1 cellular context compared by ENCODE assay signal in the genomic region with DNA sequence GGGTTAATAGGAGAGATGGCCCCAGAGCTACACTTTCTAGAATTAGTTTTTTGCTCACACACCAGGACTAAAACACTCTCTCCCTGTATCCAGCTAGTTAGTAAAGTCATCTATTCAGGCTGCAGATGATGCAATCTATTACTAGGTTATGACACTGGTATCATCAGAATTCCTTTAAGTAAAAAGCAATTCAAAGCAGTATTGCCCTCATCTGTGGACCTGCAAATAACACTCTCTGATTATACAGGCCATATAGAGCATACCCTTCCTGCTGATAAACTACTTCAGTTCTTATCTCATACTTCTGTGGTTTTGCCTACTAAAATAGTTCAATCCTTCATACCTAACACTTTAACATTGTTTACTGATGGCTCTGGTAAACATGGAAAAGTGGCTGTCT.
TF ChIP-seq lines count a peak whose summit lies in the region.

No MANE protein-coding gene starts in this region.

TF ChIP-seq in K562, 482 proteins besides CTCF, POLR2A, EP300 and RAD21 (continued from another document and continues in another):
- TF ChIP-seq, protein P1, sequence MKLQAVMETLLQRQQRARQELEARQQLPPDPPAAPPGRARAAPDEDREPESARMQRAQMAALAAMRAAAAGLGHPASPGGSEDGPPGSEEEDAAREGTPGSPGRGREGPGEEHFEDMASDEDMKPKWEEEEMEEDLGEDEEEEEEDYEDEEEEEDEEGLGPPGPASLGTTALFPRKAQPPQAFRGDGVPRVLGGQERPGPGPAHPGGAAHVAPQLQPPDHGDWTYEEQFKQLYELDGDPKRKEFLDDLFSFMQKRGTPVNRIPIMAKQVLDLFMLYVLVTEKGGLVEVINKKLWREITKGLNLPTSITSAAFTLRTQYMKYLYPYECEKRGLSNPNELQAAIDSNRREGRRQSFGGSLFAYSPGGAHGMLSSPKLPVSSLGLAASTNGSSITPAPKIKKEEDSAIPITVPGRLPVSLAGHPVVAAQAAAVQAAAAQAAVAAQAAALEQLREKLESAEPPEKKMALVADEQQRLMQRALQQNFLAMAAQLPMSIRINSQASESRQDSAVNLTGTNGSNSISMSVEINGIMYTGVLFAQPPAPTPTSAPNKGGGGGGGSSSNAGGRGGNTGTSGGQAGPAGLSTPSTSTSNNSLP (IDR thresholded peaks at IDR 0.05; ENCODE audit: borderline replicate concordance, low read depth, low read length): no peak
- TF ChIP-seq TARDBP (IDR thresholded peaks at IDR 0.05) (no peak), ZNF311 (CRISPR knock-in tag; IDR thresholded peaks at IDR 0.05) (no peak), JUN (IDR thresholded peaks at IDR 0.05; ENCODE audit: borderline replicate concordance, low read depth, low read length) (no peak), JUN (CRISPR knock-in tag; IDR thresholded peaks at IDR 0.05; ENCODE audit: borderline replicate concordance) (no peak), TAF1 (IDR thresholded peaks at IDR 0.05; ENCODE audit: control insufficient read depth, extremely low read depth, insufficient read depth, low read length, severe bottlenecking) (no peak), LEF1 (IDR thresholded peaks at IDR 0.05) (no peak; the same call in 1 of the 2 replicates), STAT5A (IDR thresholded peaks at IDR 0.05; ENCODE audit: borderline replicate concordance, low read length) (peak; percentile 42; the same call in 1 of the 2 replicates), TEAD1 (CRISPR knock-in tag; IDR thresholded peaks at IDR 0.05) (no peak), PHF20 (IDR thresholded peaks at IDR 0.05; ENCODE audit: partially characterized antibody) (no peak), CEBPB (tag; IDR thresholded peaks at IDR 0.05) (peak; percentile 74), RBFOX2 (IDR thresholded peaks at IDR 0.05; ENCODE audit: low read depth, low read length) (no peak), SRSF3 (IDR thresholded peaks at IDR 0.05; ENCODE audit: insufficient read depth, low read length) (no peak), CAMTA2 (CRISPR knock-in tag; conservative IDR thresholded peaks at IDR 0.05) (no peak), RNF2 (IDR thresholded peaks at IDR 0.05) (0 out of 2 replicates have a peak, but pooled peaks have one; percentile 14), HMG20B (CRISPR knock-in tag; IDR thresholded peaks at IDR 0.05) (no peak), ZKSCAN3 (CRISPR knock-in tag; IDR thresholded peaks at IDR 0.05) (no peak), ZNF41 (CRISPR knock-in tag; conservative IDR thresholded peaks at IDR 0.05) (no peak), ZNF644 (tag; IDR thresholded peaks at IDR 0.05; ENCODE audit: low read depth) (no peak), RFX7 (CRISPR knock-in tag; IDR thresholded peaks at IDR 0.05) (no peak), TRIM24 (IDR thresholded peaks at IDR 0.05) (peak; percentile 67 to 79; a peak in 3 of 4 replicates), TBL1XR1 (IDR thresholded peaks at IDR 0.05; ENCODE audit: low read length in 2 of 2) (peak in 1 of 2 experiments; percentile 68; a peak in 1 of 4 replicates), MYC (IDR thresholded peaks at IDR 0.05; ENCODE audit: low read depth, low read length) (no peak), MYC (CRISPR knock-in tag; IDR thresholded peaks at IDR 0.05; ENCODE audit: borderline replicate concordance, low read depth) (no peak), ZNF140 (CRISPR knock-in tag; IDR thresholded peaks at IDR 0.05) (no peak), LARP7 (IDR thresholded peaks at IDR 0.05) (no peak), ZNF384 (IDR thresholded peaks at IDR 0.05; ENCODE audit: low read depth, low read length) (no peak), ZNF79 (CRISPR knock-in tag; IDR thresholded peaks at IDR 0.05; ENCODE audit: low read depth) (no peak), RCOR1 (IDR thresholded peaks at IDR 0.05; ENCODE audit: borderline replicate concordance in 1 of 2, low read depth in 2 of 2, low read length in 2 of 2) (peak in 1 of 2 experiments; percentile 82; a peak in 2 of 4 replicates), MEF2D (tag; conservative IDR thresholded peaks at IDR 0.05; ENCODE audit: low read depth) (peak; percentile 68), BMI1 (IDR thresholded peaks at IDR 0.05; ENCODE audit: low read length) (no peak), TBP (optimal IDR thresholded peaks at IDR 0.05; ENCODE audit: low read depth, low read length) (no peak), SIRT6 (IDR thresholded peaks at IDR 0.05; ENCODE audit: low read depth, low read length) (no peak), ZNF217 (CRISPR knock-in tag; IDR thresholded peaks at IDR 0.05) (no peak), NONO (IDR thresholded peaks at IDR 0.05; ENCODE audit: low read depth in 2 of 2, low read length in 1 of 2) (no peak), ZFP30 (CRISPR knock-in tag; IDR thresholded peaks at IDR 0.05; ENCODE audit: borderline replicate concordance) (no peak), KDM2B (CRISPR knock-in tag; IDR thresholded peaks at IDR 0.05) (no peak), ZNF668 (CRISPR knock-in tag; IDR thresholded peaks at IDR 0.05) (no peak), ADNP (tag; IDR thresholded peaks at IDR 0.05) (no peak), ZNF436 (CRISPR knock-in tag; IDR thresholded peaks at IDR 0.05) (no peak)
- TF ChIP-seq, protein P2, sequence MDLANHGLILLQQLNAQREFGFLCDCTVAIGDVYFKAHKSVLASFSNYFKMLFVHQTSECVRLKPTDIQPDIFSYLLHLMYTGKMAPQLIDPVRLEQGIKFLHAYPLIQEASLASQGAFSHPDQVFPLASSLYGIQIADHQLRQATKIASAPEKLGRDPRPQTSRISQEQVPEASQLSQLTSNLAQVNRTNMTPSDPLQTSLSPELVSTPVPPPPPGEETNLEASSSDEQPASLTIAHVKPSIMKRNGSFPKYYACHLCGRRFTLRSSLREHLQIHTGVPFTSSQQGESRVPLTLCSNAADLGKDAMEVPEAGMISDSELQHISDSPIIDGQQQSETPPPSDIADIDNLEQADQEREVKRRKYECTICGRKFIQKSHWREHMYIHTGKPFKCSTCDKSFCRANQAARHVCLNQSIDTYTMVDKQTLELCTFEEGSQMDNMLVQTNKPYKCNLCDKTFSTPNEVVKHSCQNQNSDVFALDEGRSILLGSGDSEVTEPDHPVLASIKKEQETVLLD (IDR thresholded peaks at IDR 0.05): no peak
- TF ChIP-seq, protein P3, sequence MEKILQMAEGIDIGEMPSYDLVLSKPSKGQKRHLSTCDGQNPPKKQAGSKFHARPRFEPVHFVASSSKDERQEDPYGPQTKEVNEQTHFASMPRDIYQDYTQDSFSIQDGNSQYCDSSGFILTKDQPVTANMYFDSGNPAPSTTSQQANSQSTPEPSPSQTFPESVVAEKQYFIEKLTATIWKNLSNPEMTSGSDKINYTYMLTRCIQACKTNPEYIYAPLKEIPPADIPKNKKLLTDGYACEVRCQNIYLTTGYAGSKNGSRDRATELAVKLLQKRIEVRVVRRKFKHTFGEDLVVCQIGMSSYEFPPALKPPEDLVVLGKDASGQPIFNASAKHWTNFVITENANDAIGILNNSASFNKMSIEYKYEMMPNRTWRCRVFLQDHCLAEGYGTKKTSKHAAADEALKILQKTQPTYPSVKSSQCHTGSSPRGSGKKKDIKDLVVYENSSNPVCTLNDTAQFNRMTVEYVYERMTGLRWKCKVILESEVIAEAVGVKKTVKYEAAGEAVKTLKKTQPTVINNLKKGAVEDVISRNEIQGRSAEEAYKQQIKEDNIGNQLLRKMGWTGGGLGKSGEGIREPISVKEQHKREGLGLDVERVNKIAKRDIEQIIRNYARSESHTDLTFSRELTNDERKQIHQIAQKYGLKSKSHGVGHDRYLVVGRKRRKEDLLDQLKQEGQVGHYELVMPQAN (IDR thresholded peaks at IDR 0.05; ENCODE audit: borderline replicate concordance): no peak
- TF ChIP-seq, protein P4, sequence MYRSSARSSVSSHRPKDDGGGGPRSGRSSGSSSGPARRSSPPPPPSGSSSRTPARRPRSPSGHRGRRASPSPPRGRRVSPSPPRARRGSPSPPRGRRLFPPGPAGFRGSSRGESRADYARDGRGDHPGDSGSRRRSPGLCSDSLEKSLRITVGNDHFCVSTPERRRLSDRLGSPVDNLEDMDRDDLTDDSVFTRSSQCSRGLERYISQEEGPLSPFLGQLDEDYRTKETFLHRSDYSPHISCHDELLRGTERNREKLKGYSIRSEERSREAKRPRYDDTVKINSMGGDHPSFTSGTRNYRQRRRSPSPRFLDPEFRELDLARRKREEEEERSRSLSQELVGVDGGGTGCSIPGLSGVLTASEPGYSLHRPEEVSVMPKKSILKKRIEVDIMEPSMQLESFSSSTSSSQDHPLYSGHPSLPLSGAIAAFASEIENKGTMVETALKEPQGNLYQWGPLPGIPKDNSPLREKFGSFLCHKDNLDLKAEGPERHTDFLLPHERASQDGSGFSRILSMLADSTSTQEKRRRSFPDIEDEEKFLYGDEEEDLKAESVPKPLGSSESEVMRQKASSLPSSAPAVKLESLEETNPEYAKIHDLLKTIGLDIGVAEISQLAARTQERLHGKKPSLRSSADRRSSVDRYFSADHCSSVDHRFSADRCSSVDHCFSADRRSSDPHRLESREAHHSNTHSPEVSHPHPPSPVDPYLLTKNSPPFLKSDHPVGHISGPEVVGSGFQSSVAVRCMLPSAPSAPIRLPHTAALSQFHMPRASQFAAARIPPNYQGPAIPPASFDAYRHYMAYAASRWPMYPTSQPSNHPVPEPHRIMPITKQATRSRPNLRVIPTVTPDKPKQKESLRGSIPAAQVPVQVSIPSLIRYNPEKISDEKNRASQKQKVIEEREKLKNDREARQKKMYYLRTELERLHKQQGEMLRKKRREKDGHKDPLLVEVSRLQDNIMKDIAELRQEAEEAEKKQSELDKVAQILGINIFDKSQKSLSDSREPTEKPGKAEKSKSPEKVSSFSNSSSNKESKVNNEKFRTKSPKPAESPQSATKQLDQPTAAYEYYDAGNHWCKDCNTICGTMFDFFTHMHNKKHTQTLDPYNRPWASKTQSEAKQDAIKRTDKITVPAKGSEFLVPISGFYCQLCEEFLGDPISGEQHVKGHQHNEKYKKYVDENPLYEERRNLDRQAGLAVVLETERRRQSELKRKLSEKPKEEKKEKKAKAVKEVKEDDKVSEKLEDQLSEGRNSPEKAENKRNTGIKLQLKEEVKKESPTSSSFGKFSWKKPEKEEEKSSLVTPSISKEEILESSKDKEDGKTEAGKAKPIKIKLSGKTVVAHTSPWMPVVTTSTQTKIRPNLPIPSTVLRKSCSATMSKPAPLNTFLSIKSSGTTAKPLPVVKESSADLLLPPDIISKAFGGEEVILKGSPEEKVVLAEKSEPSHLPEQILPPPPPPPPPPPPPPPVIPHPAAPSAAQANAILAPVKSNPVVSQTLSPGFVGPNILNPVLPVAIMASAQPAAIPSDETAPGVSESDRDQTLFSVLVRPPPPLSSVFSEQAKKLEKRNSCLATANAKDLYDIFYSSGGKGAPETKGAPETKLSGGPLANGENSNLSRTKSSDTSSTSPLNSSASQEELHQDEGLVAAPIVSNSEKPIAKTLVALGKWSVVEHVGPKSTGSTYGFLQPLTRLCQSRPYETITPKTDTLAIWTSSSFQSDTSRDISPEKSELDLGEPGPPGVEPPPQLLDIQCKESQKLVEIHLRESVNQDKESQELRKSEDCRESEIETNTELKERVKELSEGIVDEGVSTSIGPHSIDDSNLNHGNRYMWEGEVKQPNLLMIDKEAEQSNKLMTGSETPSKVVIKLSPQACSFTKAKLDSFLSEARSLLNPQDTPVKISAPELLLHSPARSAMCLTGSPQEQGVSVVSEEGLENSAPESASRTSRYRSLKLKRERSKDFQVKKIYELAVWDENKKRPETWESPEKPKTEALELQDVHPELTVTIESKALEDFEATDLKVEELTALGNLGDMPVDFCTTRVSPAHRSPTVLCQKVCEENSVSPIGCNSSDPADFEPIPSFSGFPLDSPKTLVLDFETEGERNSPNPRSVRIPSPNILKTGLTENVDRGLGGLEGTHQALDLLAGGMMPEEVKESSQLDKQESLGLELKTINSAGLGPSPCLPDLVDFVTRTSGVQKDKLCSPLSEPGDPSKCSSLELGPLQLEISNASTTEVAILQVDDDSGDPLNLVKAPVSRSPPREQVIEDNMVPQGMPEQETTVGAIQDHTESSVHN (IDR thresholded peaks at IDR 0.05; ENCODE audit: borderline replicate concordance in 1 of 2, low read depth in 1 of 2): no peak
- TF ChIP-seq, protein P5, sequence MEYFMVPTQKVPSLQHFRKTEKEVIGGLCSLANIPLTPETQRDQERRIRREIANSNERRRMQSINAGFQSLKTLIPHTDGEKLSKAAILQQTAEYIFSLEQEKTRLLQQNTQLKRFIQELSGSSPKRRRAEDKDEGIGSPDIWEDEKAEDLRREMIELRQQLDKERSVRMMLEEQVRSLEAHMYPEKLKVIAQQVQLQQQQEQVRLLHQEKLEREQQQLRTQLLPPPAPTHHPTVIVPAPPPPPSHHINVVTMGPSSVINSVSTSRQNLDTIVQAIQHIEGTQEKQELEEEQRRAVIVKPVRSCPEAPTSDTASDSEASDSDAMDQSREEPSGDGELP (CRISPR knock-in tag; IDR thresholded peaks at IDR 0.05; ENCODE audit: borderline replicate concordance): no peak
- TF ChIP-seq, protein P6, sequence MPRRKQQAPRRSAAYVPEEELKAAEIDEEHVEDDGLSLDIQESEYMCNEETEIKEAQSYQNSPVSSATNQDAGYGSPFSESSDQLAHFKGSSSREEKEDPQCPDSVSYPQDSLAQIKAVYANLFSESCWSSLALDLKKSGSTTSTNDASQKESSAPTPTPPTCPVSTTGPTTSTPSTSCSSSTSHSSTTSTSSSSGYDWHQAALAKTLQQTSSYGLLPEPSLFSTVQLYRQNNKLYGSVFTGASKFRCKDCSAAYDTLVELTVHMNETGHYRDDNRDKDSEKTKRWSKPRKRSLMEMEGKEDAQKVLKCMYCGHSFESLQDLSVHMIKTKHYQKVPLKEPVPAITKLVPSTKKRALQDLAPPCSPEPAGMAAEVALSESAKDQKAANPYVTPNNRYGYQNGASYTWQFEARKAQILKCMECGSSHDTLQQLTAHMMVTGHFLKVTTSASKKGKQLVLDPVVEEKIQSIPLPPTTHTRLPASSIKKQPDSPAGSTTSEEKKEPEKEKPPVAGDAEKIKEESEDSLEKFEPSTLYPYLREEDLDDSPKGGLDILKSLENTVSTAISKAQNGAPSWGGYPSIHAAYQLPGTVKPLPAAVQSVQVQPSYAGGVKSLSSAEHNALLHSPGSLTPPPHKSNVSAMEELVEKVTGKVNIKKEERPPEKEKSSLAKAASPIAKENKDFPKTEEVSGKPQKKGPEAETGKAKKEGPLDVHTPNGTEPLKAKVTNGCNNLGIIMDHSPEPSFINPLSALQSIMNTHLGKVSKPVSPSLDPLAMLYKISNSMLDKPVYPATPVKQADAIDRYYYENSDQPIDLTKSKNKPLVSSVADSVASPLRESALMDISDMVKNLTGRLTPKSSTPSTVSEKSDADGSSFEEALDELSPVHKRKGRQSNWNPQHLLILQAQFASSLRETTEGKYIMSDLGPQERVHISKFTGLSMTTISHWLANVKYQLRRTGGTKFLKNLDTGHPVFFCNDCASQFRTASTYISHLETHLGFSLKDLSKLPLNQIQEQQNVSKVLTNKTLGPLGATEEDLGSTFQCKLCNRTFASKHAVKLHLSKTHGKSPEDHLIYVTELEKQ (CRISPR knock-in tag; IDR thresholded peaks at IDR 0.05): no peak
- TF ChIP-seq, protein P7, sequence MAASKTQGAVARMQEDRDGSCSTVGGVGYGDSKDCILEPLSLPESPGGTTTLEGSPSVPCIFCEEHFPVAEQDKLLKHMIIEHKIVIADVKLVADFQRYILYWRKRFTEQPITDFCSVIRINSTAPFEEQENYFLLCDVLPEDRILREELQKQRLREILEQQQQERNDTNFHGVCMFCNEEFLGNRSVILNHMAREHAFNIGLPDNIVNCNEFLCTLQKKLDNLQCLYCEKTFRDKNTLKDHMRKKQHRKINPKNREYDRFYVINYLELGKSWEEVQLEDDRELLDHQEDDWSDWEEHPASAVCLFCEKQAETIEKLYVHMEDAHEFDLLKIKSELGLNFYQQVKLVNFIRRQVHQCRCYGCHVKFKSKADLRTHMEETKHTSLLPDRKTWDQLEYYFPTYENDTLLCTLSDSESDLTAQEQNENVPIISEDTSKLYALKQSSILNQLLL (CRISPR knock-in tag; IDR thresholded peaks at IDR 0.05; ENCODE audit: borderline replicate concordance): no peak
